12 cellular contexts compared by ENCODE assay signal in the genomic region with DNA sequence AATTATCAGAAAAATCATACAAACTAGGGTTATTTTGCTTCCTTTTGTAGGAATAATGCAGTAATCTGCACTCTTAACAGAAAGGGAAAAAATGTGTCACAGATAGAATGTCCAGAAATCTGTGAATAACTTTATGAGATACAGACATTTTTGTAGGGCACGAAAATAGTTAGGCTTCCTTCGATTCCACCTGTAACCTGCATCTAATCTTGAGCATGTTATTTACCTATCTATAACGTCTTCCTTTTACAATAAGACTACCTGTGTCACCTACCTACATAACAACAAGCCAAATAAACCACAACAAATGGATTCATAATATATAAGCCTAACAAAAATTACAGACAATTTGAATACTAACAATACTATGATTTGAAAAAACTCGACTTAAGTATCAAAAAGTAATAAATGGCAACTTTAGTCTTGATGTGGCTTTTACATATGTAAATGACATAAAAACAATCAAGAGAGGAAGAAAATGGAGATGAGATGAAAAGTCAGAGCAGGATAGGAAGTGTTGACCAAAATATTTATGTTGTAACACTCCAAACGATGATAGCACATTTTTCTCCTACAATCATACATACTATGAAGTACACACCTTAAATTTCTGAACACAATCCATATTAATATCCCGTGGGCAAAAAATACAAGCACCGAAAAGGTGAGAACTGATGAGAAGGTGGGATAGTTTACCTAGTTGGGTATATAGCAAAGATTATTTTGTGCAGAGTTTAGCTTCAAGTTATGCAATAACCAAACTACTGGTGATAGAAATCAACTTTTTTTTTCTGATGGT. TPM values are rescaled to one million over a fixed set of nuclear protein-coding genes. Genes with fewer than 3 reads are reported as not detected.
DNase-seq lines count a peak whose midpoint lies in the region; ATAC-seq and TF ChIP-seq lines count a peak whose summit lies in the region.
"Had no signal": no experiment of that assay in that cellular context is flagged by ENCODE, and none has a peak within 500 bp of the region (broad histone marks: within the 10 kb centered on the region; RNA-seq: fewer than 3 reads in every experiment).

No MANE protein-coding gene starts in this region.

- H3K27ac Mint-ChIP-seq in activated CD8-positive, alpha-beta T cell treated with anti-CD3 and anti-CD28 coated beads, Interleukin-2, amount 10 ng/mL, durations not matched to agents 7 days and 5 days: peak overlapping the region; percentile 77

- TF ChIP-seq CTCF in DOHH2 (IDR thresholded peaks at IDR 0.05; ENCODE audit: low read depth, low read length, poor library complexity, severe bottlenecking): no peak

- POLR2A ChIA-PET in activated CD8-positive, alpha-beta T cell treated with anti-CD3 and anti-CD28 coated beads, Interleukin-2, amount 10 ng/mL, durations not matched to agents 7 days and 5 days (lab: Charles Lee): interaction anchor here (0.5 to 11.3 kb wide), 3 partner anchors 15 to 77 kb away, joined by 3 to 128 read pairs (median 19); partner anchors contain the start of gene STAT5A

- H3K4me1 ChIP-seq in DOHH2 (ENCODE audit: control insufficient read depth, low read length): peaks cover 66% of the 10 kb centered on the region
- H3K4me1 ChIP-seq in mononuclear cell (ENCODE audit: insufficient read depth, low read length): peaks cover 49% of the 10 kb centered on the region

- peaks cover 72% of the 10 kb centered on the region for H3K79me2 ChIP-seq in DOHH2 (ENCODE audit: control insufficient read depth, low read length)

- no peaks in the 10 kb centered on the region for H3K9me2 ChIP-seq in DOHH2 (replicated peaks; ENCODE audit: control insufficient read depth, low read length)

- peaks cover 69% of the 10 kb centered on the region for H3K4me1 Mint-ChIP-seq in activated CD8-positive, alpha-beta T cell treated with anti-CD3 and anti-CD28 coated beads, Interleukin-2, amount 10 ng/mL, durations not matched to agents 7 days and 5 days (ENCODE audit: low read depth)

- no peaks in the 10 kb centered on the region for H3K9me3 Mint-ChIP-seq in activated CD8-positive, alpha-beta T cell treated with anti-CD3 and anti-CD28 coated beads, Interleukin-2, amount 10 ng/mL, durations not matched to agents 7 days and 5 days (ENCODE audit: insufficient read depth)

- CTCF ChIA-PET in activated CD8-positive, alpha-beta T cell treated with anti-CD3 and anti-CD28 coated beads, Interleukin-2, amount 10 ng/mL, durations not matched to agents 7 days and 5 days (lab: Charles Lee): interaction anchor here (1.0 to 3.4 kb wide), 4 partner anchors 23 to 92 kb away, joined by 5 to 17 read pairs (median 6); partner anchors contain the start of gene KCNH4

- H3K27me3 Mint-ChIP-seq in activated CD8-positive, alpha-beta T cell treated with anti-CD3 and anti-CD28 coated beads, Interleukin-2, amount 10 ng/mL, durations not matched to agents 7 days and 5 days (ENCODE audit: low read depth): no peaks in the 10 kb centered on the region

- H3K36me3 Mint-ChIP-seq in activated CD8-positive, alpha-beta T cell treated with anti-CD3 and anti-CD28 coated beads, Interleukin-2, amount 10 ng/mL, durations not matched to agents 7 days and 5 days (ENCODE audit: low read depth): peaks cover 13% of the 10 kb centered on the region

- H3K4me3 Mint-ChIP-seq in activated CD8-positive, alpha-beta T cell treated with anti-CD3 and anti-CD28 coated beads, Interleukin-2, amount 10 ng/mL, durations not matched to agents 7 days and 5 days: peak overlapping the region; percentile 93

- no peaks in the 10 kb centered on the region for H3K27me3 ChIP-seq in DOHH2 (ENCODE audit: control insufficient read depth, low read length)
- no peaks in the 10 kb centered on the region for H3K27me3 ChIP-seq in mononuclear cell (ENCODE audit: insufficient read depth, low read length)

- H3K27ac ChIP-seq in DOHH2 (ENCODE audit: low read depth, low read length): peak overlapping the region; percentile 29
- H3K27ac ChIP-seq: epithelial cell of prostate, SK-N-MC had no signal

- H3K4me3 ChIP-seq in DOHH2 (ENCODE audit: low read length) (peak overlapping the region; percentile 93), mononuclear cell (ENCODE audit: low read length) (peak overlapping the region; percentile 62)

- peaks cover 14% of the 10 kb centered on the region for H3F3A ChIP-seq in DOHH2 (ENCODE audit: control insufficient read depth, insufficient read depth)

- intact Hi-C loops in left cardiac atrium (cut with DNase I): no loop called here

- DNase-seq in AML-193 (lab: John Stamatoyannopoulos, UW) (peak; percentile 57 to 62), pons (ENCODE audit: low spot score) (no peak), NCI-H2227 treated with DMSO at 0.1 percent for 48 hours (lab: John Stamatoyannopoulos, UW) (no peak), left cardiac atrium (no peak), H4 (ENCODE audit: low spot score) (no peak)
- no peak for DNase-seq in activated CD8-positive, alpha-beta T cell treated with anti-CD3 and anti-CD28 coated beads, Interleukin-2, amount 10 ng/mL, durations not matched to agents 7 days and 5 days
- DNase-seq: activated CD4-positive, alpha-beta T cell treated with anti-CD3 and anti-CD28 coated beads for 4 hours; NCI-H446 had no signal

- H3K36me3 ChIP-seq in DOHH2 (ENCODE audit: control insufficient read depth, low read length): peaks cover 17% of the 10 kb centered on the region

- no peak for ATAC-seq in activated CD8-positive, alpha-beta T cell treated with anti-CD3 and anti-CD28 coated beads, Interleukin-2, amount 10 ng/mL, durations not matched to agents 7 days and 5 days
- no peak for ATAC-seq in left cardiac atrium

- H4K20me1 ChIP-seq in DOHH2 (ENCODE audit: control insufficient read depth, insufficient read depth, low read depth, low read length): no peaks in the 10 kb centered on the region

- H3K9me3 ChIP-seq in DOHH2 (ENCODE audit: control insufficient read depth, insufficient read depth, low read length): no peaks in the 10 kb centered on the region
- no peaks in the 10 kb centered on the region for H3K9me3 ChIP-seq in mononuclear cell (ENCODE audit: low read depth, low read length)

- H3K4me2 ChIP-seq in DOHH2 (ENCODE audit: low read length): peak overlapping the region; percentile 93

RNA-seq across cellular contexts. Expression of gene STAT5B, which starts 2.5 kb away (rescaled TPM):
- total RNA-seq in activated CD8-positive, alpha-beta T cell treated with anti-CD3 and anti-CD28 coated beads, Interleukin-2, amount 10 ng/mL, durations not matched to agents 7 days and 5 days: 10 to 100 TPM; 92.7 to 94.4 TPM
- total RNA-seq in mononuclear cell (60.2 TPM), left cardiac atrium (10 to 100 TPM; 42.4 to 46.2 TPM)
- total RNA-seq in H4 (2014; rRNA removed; shearing (Covaris generic)): 13.7 and 25.0 TPM in 2 replicates

RNA-seq across cellular contexts. Expression of gene STAT5A, which starts 14.6 kb away (rescaled TPM):
- 100 to 1,000 TPM; 117 to 119 TPM for total RNA-seq in activated CD8-positive, alpha-beta T cell treated with anti-CD3 and anti-CD28 coated beads, Interleukin-2, amount 10 ng/mL, durations not matched to agents 7 days and 5 days
- total RNA-seq in mononuclear cell (117 TPM), left cardiac atrium (10 to 100 TPM; 38.1 to 40.6 TPM)
- 0.35 and 0.41 TPM in 2 replicates for total RNA-seq in H4 (2014; rRNA removed; shearing (Covaris generic))

Comparison
In these comparisons a context has a peak if more than half of its experiments do, and no peak if none do; other contexts are left out.
1. DNase-seq: peak in AML-193 (2 of 2); none in activated CD8-positive, alpha-beta T cell treated with anti-CD3 and anti-CD28 coated beads, Interleukin-2, amount 10 ng/mL, durations not matched to agents 7 days and 5 days (single experiment), pons (single experiment), NCI-H2227 treated with DMSO at 0.1 percent for 48 hours (single experiment), left cardiac atrium (single experiment) and H4 (single experiment).
2. RNA of gene STAT5A, which starts 14.6 kb away (total RNA-seq): 117 to 119 TPM in activated CD8-positive, alpha-beta T cell treated with anti-CD3 and anti-CD28 coated beads, Interleukin-2, amount 10 ng/mL, durations not matched to agents 7 days and 5 days, 117 TPM in mononuclear cell (single experiment) and 38.1 to 40.6 TPM in left cardiac atrium; 0.35 to 0.41 TPM in H4; every median in the first group is over 10 times any median in the second.